ENCODE assay signal across 9 cellular contexts in the genomic region with DNA sequence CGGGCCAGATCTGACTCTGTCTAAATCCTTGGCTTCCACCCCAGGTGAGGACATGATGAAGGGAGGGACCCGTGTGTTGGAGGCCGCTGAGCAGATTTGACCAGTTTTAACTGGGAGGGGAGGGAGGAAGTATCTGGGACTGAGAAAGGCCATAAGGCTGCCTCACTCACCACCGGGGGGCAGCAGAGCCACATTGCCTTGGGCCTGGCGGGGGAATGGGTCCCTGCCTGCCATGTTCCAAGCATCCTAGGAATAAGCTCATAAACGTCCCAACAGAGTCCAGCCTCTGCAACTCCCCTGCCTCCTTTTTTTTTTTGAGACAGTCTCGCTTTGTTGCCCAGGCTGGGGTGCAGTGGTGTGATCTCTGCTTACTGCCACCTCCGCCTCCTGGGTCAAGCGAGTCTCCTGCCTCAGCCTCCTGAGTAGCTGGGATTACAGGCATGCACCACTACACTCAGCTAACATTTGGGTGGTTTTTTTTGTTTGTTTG. TPM values are rescaled to one million over a fixed set of nuclear protein-coding genes. Genes with fewer than 3 reads are reported as not detected.
DNase-seq lines count a peak whose midpoint lies in the region; ATAC-seq and TF ChIP-seq lines count a peak whose summit lies in the region.
"Had no signal": no experiment of that assay in that cellular context is flagged by ENCODE, and none has a peak within 500 bp of the region (broad histone marks: within the 10 kb centered on the region; RNA-seq: fewer than 3 reads in every experiment).

No MANE protein-coding gene starts in this region.

- peaks cover 22% of the 10 kb centered on the region for H3K4me1 Mint-ChIP-seq in activated naive CD8-positive, alpha-beta T cell (ENCODE audit: low read depth)
- H3K4me1 Mint-ChIP-seq in glutamatergic neuron (ENCODE audit: low read depth, unreplicated experiment), result peaks cover 10% of the 10 kb centered on the region

- intact Hi-C loops in posterior vena cava (cut with DNase I) (loop anchor here (2.0 to 5.0 kb wide), 2 partner anchors 48 to 139 kb away; no protein-coding TSS in a partner anchor), vagina (cut with DNase I) (loop anchor here (5.0 to 10.0 kb wide), 2 partner anchors 54 to 222 kb away; no protein-coding TSS in a partner anchor)

- TF ChIP-seq CTCF in glutamatergic neuron (IDR thresholded peaks at IDR 0.05; ENCODE audit: partially characterized antibody, unreplicated experiment) (peak; percentile 77), vagina (IDR thresholded peaks at IDR 0.05) (peak; percentile 63 to 81 (median 80))

- H3K9me3 ChIP-seq in vagina, result no peaks in the 10 kb centered on the region

- H3K27ac ChIP-seq in vagina, result no peak overlapping the region
- H3K27ac ChIP-seq: epithelial cell of prostate had no signal

- no peaks in the 10 kb centered on the region for H3K9me3 Mint-ChIP-seq in activated naive CD8-positive, alpha-beta T cell (ENCODE audit: low read depth)
- H3K9me3 Mint-ChIP-seq in glutamatergic neuron (ENCODE audit: unreplicated experiment), result peaks cover 11% of the 10 kb centered on the region

- no peaks in the 10 kb centered on the region for H3K27me3 Mint-ChIP-seq in activated naive CD8-positive, alpha-beta T cell
- H3K27me3 Mint-ChIP-seq in glutamatergic neuron (ENCODE audit: unreplicated experiment), result peaks cover 8% of the 10 kb centered on the region

- H3K36me3 ChIP-seq in vagina, result no peaks in the 10 kb centered on the region

- H3K4me1 ChIP-seq in vagina, result peaks cover 23% of the 10 kb centered on the region

- DNase-seq in GDM1 (lab: John Stamatoyannopoulos, UW) (peak; percentile 65), NCI-H1048 (lab: John Stamatoyannopoulos, UW) (peak; percentile 20), SW 1271 (lab: John Stamatoyannopoulos, UW) (peak; percentile 47 to 63), glutamatergic neuron (peak; percentile 95), posterior vena cava (ENCODE audit: low spot score) (peak; percentile 95), vagina (ENCODE audit: extremely low spot score in 2 of 2) (no peak)

- ATAC-seq in HG02870 (IDR thresholded peaks at IDR 0.05; ENCODE audit: unreplicated experiment), result no peak

- H3K36me3 Mint-ChIP-seq in activated naive CD8-positive, alpha-beta T cell, result no peaks in the 10 kb centered on the region
- H3K36me3 Mint-ChIP-seq in glutamatergic neuron (ENCODE audit: unreplicated experiment), result no peaks in the 10 kb centered on the region

- peak overlapping the region; percentile 32 for H3K4me3 Mint-ChIP-seq in activated naive CD8-positive, alpha-beta T cell
- no peak overlapping the region for H3K4me3 Mint-ChIP-seq in glutamatergic neuron (ENCODE audit: unreplicated experiment)

- TF ChIP-seq POLR2A in vagina (IDR thresholded peaks at IDR 0.05), result no peak

- H3K27ac Mint-ChIP-seq in activated naive CD8-positive, alpha-beta T cell, result no peak overlapping the region
- H3K27ac Mint-ChIP-seq in glutamatergic neuron (ENCODE audit: unreplicated experiment), result peak overlapping the region; percentile 48

- no peak overlapping the region for H3K4me3 ChIP-seq in vagina

- no peaks in the 10 kb centered on the region for H3K27me3 ChIP-seq in vagina

RNA-seq across cellular contexts. Expression of a gene that starts 15.5 kb away (rescaled TPM):
- total RNA-seq in glutamatergic neuron (ENCODE audit: unreplicated experiment) (16.6 TPM), posterior vena cava (1 to 10 TPM; 5.6 to 7.1 TPM), vagina (9.6 TPM)

RNA-seq across cellular contexts. Expression of a gene that starts 26.3 kb away (rescaled TPM):
- total RNA-seq in glutamatergic neuron (ENCODE audit: unreplicated experiment) (not detected), posterior vena cava (1 to 10 TPM; 1.7 to 2.3 TPM), vagina (not detected)

RNA-seq across cellular contexts. Expression of a gene that starts 39.9 kb away (rescaled TPM):
- total RNA-seq in glutamatergic neuron (ENCODE audit: unreplicated experiment) (36.4 TPM), posterior vena cava (10 to 100 TPM; 11.5 to 13.0 TPM), vagina (24.8 TPM)

Comparison
In these comparisons a context has a peak if more than half of its experiments do, and no peak if none do; other contexts are left out.
1. DNase-seq: peak in GDM1 (single experiment), NCI-H1048 (single experiment), SW 1271 (2 of 2), glutamatergic neuron (single experiment) and posterior vena cava (single experiment); none in vagina (0 of 2).